In the genomic region with DNA sequence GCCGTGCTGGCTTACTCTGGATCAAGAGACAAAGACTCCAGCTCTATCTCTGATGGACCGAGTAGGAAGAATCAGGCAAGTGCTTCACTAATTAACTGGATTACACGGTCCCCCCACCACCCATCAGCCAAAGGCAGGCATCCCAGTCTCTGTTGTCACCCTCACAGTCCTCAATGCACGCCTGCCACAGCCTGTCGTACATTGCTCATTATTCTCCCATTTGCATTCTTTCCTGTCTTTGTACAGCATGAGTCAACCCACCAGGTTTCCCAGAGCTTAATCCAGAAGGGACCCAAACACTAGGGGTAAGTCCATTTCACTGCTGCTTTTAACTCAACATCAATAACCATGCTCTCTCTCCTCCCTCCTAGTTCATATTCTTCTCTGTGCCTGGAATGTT, we compare ENCODE assay signal across 1 cellular context.
TF ChIP-seq lines count a peak whose summit lies in the region.

No MANE protein-coding gene starts in this region.

TF ChIP-seq in WTC11, 78 proteins besides CTCF, POLR2A, EP300 and RAD21 (continued from another document):
- TF ChIP-seq HMGXB4 (CRISPR knock-in tag; IDR thresholded peaks at IDR 0.05): no peak
